In genomic region chr19:12162882-12163806, GRCh38 we compare ENCODE assay signal across 1 cellular context.
TF ChIP-seq lines count a peak whose summit lies in the region.

ZNF136 (plus strand) TSS chr19:12163096; CDS start chr19:12163204, 108 bp downstream.

TF ChIP-seq in HEK293, 187 proteins besides CTCF, POLR2A, EP300 and RAD21 (continued from another document and continues in another):
- no peak for TF ChIP-seq ZNF280C (tag by site-specific recombination; IDR thresholded peaks at IDR 0.05)
- 0 out of 2 replicates have a peak, but pooled peaks have one; percentile 19 for TF ChIP-seq ZBTB48 (tag by site-specific recombination; IDR thresholded peaks at IDR 0.05)
- no peak for TF ChIP-seq HOXC10 (CRISPR knock-in tag; IDR thresholded peaks at IDR 0.05)
- TF ChIP-seq ZNF112 (tag by site-specific recombination; IDR thresholded peaks at IDR 0.05), result no peak
- 0 out of 2 replicates have a peak, but pooled peaks have one; percentile 30 for TF ChIP-seq ZBTB7A (tag by site-specific recombination; IDR thresholded peaks at IDR 0.05; ENCODE audit: low read depth)
- TF ChIP-seq ZNF664 (tag by site-specific recombination; IDR thresholded peaks at IDR 0.05), result no peak
- TF ChIP-seq IKZF3 (tag by site-specific recombination; IDR thresholded peaks at IDR 0.05), result peak; percentile 70
- TF ChIP-seq ZNF394 (tag by site-specific recombination; IDR thresholded peaks at IDR 0.05; ENCODE audit: borderline replicate concordance), result peak; percentile 22; the same call in 1 of the 2 replicates
- peak; percentile 64 for TF ChIP-seq ZNF660 (tag by site-specific recombination; IDR thresholded peaks at IDR 0.05)
- no peak for TF ChIP-seq ZNF571 (tag by site-specific recombination; IDR thresholded peaks at IDR 0.05)
- no peak for TF ChIP-seq ZNF747 (tag by site-specific recombination; IDR thresholded peaks at IDR 0.05)
- TF ChIP-seq REPIN1 (tag by site-specific recombination; IDR thresholded peaks at IDR 0.05; ENCODE audit: low read depth), result no peak
- peak; percentile 29; the same call in 1 of the 2 replicates for TF ChIP-seq ZFP37 (tag by site-specific recombination; IDR thresholded peaks at IDR 0.05)
- peak; percentile 69; the same call in 1 of the 2 replicates for TF ChIP-seq ZSCAN5A (tag by site-specific recombination; IDR thresholded peaks at IDR 0.05)
- TF ChIP-seq PRDM1 (tag by site-specific recombination; IDR thresholded peaks at IDR 0.05), result no peak
- TF ChIP-seq ZNF10 (tag by site-specific recombination; IDR thresholded peaks at IDR 0.05), result no peak
- no peak for TF ChIP-seq ZNF585B (tag by site-specific recombination; IDR thresholded peaks at IDR 0.05)
- no peak for TF ChIP-seq ZNF140 (tag by site-specific recombination; IDR thresholded peaks at IDR 0.05)
- TF ChIP-seq MZF1 (tag by site-specific recombination; IDR thresholded peaks at IDR 0.05; ENCODE audit: borderline replicate concordance), result no peak
- no peak for TF ChIP-seq ZIC2 (tag by site-specific recombination; IDR thresholded peaks at IDR 0.05)
- TF ChIP-seq TCF7L2 (IDR thresholded peaks at IDR 0.05; ENCODE audit: borderline replicate concordance, low read depth, low read length), result no peak
- 0 out of 2 replicates have a peak, but pooled peaks have one; percentile 34 for TF ChIP-seq GLI4 (tag by site-specific recombination; IDR thresholded peaks at IDR 0.05)
- TF ChIP-seq ZNF426 (tag by site-specific recombination; IDR thresholded peaks at IDR 0.05), result no peak
- no peak for TF ChIP-seq ZNF48 (tag by site-specific recombination; IDR thresholded peaks at IDR 0.05)
- no peak for TF ChIP-seq ZNF549 (tag by site-specific recombination; IDR thresholded peaks at IDR 0.05)
- peak; percentile 24; the same call in 1 of the 2 replicates for TF ChIP-seq ZNF768 (tag by site-specific recombination; IDR thresholded peaks at IDR 0.05)
- no peak for TF ChIP-seq ZSCAN30 (tag by site-specific recombination; IDR thresholded peaks at IDR 0.05)
- no peak for TF ChIP-seq ZBTB21 (tag by site-specific recombination; IDR thresholded peaks at IDR 0.05)
- TF ChIP-seq SCRT1 (tag by site-specific recombination; IDR thresholded peaks at IDR 0.05; ENCODE audit: borderline replicate concordance), result no peak
- no peak for TF ChIP-seq ZNF121 (tag by site-specific recombination; IDR thresholded peaks at IDR 0.05)
- TF ChIP-seq ZNF341 (tag by site-specific recombination; IDR thresholded peaks at IDR 0.05; ENCODE audit: low read depth), result peak; percentile 98
- TF ChIP-seq ZNF174 (tag by site-specific recombination; IDR thresholded peaks at IDR 0.05), result no peak
- TF ChIP-seq ZNF24 (tag by site-specific recombination; IDR thresholded peaks at IDR 0.05), result peak; percentile 63
- no peak for TF ChIP-seq ZFP3 (tag by site-specific recombination; IDR thresholded peaks at IDR 0.05; ENCODE audit: low read depth)
- TF ChIP-seq SCRT2 (tag by site-specific recombination; IDR thresholded peaks at IDR 0.05), result no peak
- no peak for TF ChIP-seq ZNF280D (tag by site-specific recombination; IDR thresholded peaks at IDR 0.05)
- no peak for TF ChIP-seq GLI2 (tag by site-specific recombination; IDR thresholded peaks at IDR 0.05; ENCODE audit: borderline replicate concordance, low read depth)
- TF ChIP-seq GLIS2 (tag by site-specific recombination; IDR thresholded peaks at IDR 0.05), result no peak
- no peak for TF ChIP-seq ZNF416 (tag by site-specific recombination; IDR thresholded peaks at IDR 0.05)
- no peak for TF ChIP-seq REST (tag by site-specific recombination; IDR thresholded peaks at IDR 0.05)
- no peak for TF ChIP-seq ZNF596 (tag by site-specific recombination; IDR thresholded peaks at IDR 0.05)
- TF ChIP-seq ZNF76 (tag by site-specific recombination; IDR thresholded peaks at IDR 0.05; ENCODE audit: borderline replicate concordance, low read depth), result peak; percentile 87
- peak; percentile 73; the same call in 1 of the 2 replicates for TF ChIP-seq ZNF580 (tag by site-specific recombination; IDR thresholded peaks at IDR 0.05)
- no peak for TF ChIP-seq AEBP2 (tag by site-specific recombination; IDR thresholded peaks at IDR 0.05; ENCODE audit: borderline replicate concordance)
- TF ChIP-seq PRDM2 (tag by site-specific recombination; IDR thresholded peaks at IDR 0.05; ENCODE audit: borderline replicate concordance), result no peak
- peak; percentile 26; the same call in 1 of the 2 replicates for TF ChIP-seq GLIS1 (tag by site-specific recombination; IDR thresholded peaks at IDR 0.05)
- 0 out of 2 replicates have a peak, but pooled peaks have one; percentile 18 for TF ChIP-seq KLF9 (tag by site-specific recombination; IDR thresholded peaks at IDR 0.05; ENCODE audit: low read depth)
